Comparison of ENCODE assay signal across 28 cellular contexts in genomic region chr5:168822248-168822744, GRCh38.
A peak's percentile ranks its signal among the peaks of the same experiment; 100 is the strongest.
DNase-seq lines count a peak whose midpoint lies in the region; ATAC-seq, FAIRE-seq and TF ChIP-seq lines count a peak whose summit lies in the region.
"Had no signal": no experiment of that assay in that cellular context is flagged by ENCODE, and none has a peak within 500 bp of the region (broad histone marks: within the 10 kb centered on the region; RNA-seq: fewer than 3 reads in every experiment).

No MANE protein-coding gene starts in this region.

- H3K9me3 ChIP-seq in heart left ventricle (no peaks in the 10 kb centered on the region), HepG2 (ENCODE audit: low read length) (no peaks in the 10 kb centered on the region)
- H3K9me3 ChIP-seq: Caco-2, ovary had no signal

- no peak overlapping the region for H3K4me2 ChIP-seq in HepG2 (ENCODE audit: low read depth, low read length)

- H3K27ac ChIP-seq in heart left ventricle = peak overlapping the region in 1 of 12 donors; percentile 5
- no peak overlapping the region for H3K27ac ChIP-seq in HepG2 (ENCODE audit: extremely low read length, insufficient read depth, low read length)
- H3K27ac ChIP-seq: C4-2B, ovary had no signal

- H3K36me3 ChIP-seq in heart left ventricle (no peaks in the 10 kb centered on the region), HepG2 (replicated peaks in 1 of 2; ENCODE audit: control insufficient read depth in 1 of 2, insufficient read depth in 2 of 2, low read length in 2 of 2) (no peaks in the 10 kb centered on the region)
- H3K36me3 ChIP-seq: ovary had no signal

- CTCF ChIA-PET in HepG2 (lab: Yijun Ruan, JAX; ENCODE audit: low intra/inter-chr PET ratio, low total read pairs) = no interaction called here

- H3K79me2 ChIP-seq in HepG2 (ENCODE audit: insufficient read depth, low read length) = no peaks in the 10 kb centered on the region

- TF ChIP-seq RAD21 in HepG2 (CRISPR knock-in tag; IDR thresholded peaks at IDR 0.05) = no peak

- H3K4me1 ChIP-seq in heart left ventricle (peaks cover 0 to 33% (median 5%) of the 10 kb centered on the region in 12 donors), HepG2 (ENCODE audit: insufficient read depth, low read length) (no peaks in the 10 kb centered on the region)
- H3K4me1 ChIP-seq: Caco-2 had no signal

- DNase-seq in activated naive CD4-positive, alpha-beta T cell treated with anti-CD3 and anti-CD28 coated beads, Interleukin-2, amount 50 U/mL, for 72 hours (ENCODE audit: low spot score in 2 of 2) = no peak
- no peak for DNase-seq in activated naive CD4-positive, alpha-beta T cell treated with Interleukin-2 at 50 U/mL for 16 hours
- DNase-seq in heart left ventricle (peak in 2 of 5 donors; percentile 29 to 38), HepG2 (ENCODE audit: low spot score) (no peak), AG08396 (ENCODE audit: low spot score) (no peak)
- no peak for DNase-seq in stimulated activated naive CD8-positive, alpha-beta T cell treated with anti-CD3 and anti-CD28 coated beads, Interleukin-15, amount 100 ng/mL, for 72 hours
- DNase-seq: activated naive CD4-positive, alpha-beta T cell treated with anti-CD3 and anti-CD28 coated beads, Interleukin-2, amount 10 ng/mL, durations not matched to agents 7 days and 5 days; anterior cingulate cortex; Caco-2; DMS79; effector memory CD4-positive, alpha-beta T cell; GDM1; glutamatergic neuron; kidney; NCI-H1105; NCI-H187 treated with DMSO at 0.1 percent for 48 hours; NCI-H524 treated with DMSO at 0.1 percent for 48 hours; retina; SHP77 treated with DMSO at 0.1 percent for 48 hours; stimulated activated CD4-positive, alpha-beta T cell treated with anti-CD3 and anti-CD28 coated beads, Interleukin-12 subunit alpha, Interleukin-12 subunit beta, amount 100 ng/mL, for 4 hours; stimulated activated CD4-positive, alpha-beta T cell treated with anti-CD3 and anti-CD28 coated beads, Interleukin-4, amount 100 ng/mL, for 1 hour; SW 1271 had no signal

- no peaks in the 10 kb centered on the region for H4K20me1 ChIP-seq in HepG2 (ENCODE audit: insufficient read depth, low read length)

- in situ Hi-C loops in HepG2 (cut with HindIII; ENCODE audit: extremely low pct_ligation_motif_present, low pct_unique_long_range_greater_than_20kb) = no loop called here

- BruUV-seq in HepG2 (replicated peaks; lab: Mats Ljungman, UMichigan) = no TSS peak

- ATAC-seq in activated naive CD4-positive, alpha-beta T cell treated with anti-CD3 and anti-CD28 coated beads, Interleukin-2, amount 50 U/mL, for 72 hours = peak; percentile 57 to 64
- ATAC-seq in HG03342 (IDR thresholded peaks at IDR 0.05; ENCODE audit: unreplicated experiment) (peak; percentile 50), heart left ventricle (peak; percentile 66 to 84 (median 82)), HepG2 (no peak)
- peak; percentile 52 for ATAC-seq in stimulated activated naive CD8-positive, alpha-beta T cell treated with anti-CD3 and anti-CD28 coated beads, Interleukin-15, amount 100 ng/mL, for 72 hours

- POLR2A ChIA-PET in HepG2 (lab: Yijun Ruan, JAX) = no interaction called here

- no peak for FAIRE-seq in HepG2 (lab: Jason Lieb, UNC)
- FAIRE-seq: bronchial epithelial cell, colon, kidney, urothelium cell line had no signal

- H3K4me3 ChIP-seq in heart left ventricle = no peak overlapping the region
- no peak overlapping the region for H3K4me3 ChIP-seq in HepG2 (replicated peaks in 1 of 3; ENCODE audit: insufficient read depth in 1 of 3, low read depth in 2 of 3, low read length in 3 of 3)
- H3K4me3 ChIP-seq: ovary had no signal

- WGBS in heart left ventricle, 4 donors = 48 to 53% (median 50%) methylated on average over 4 of the region's 4 CpGs
- 2% methylated on average over 4 of the region's 4 CpGs for WGBS in HepG2 (ENCODE audit: low lambda C conversion rate)

- TF ChIP-seq EP300 in HepG2 (IDR thresholded peaks at IDR 0.05; ENCODE audit: low read depth in 2 of 2, low read length in 2 of 2) (no peak), HepG2 (CRISPR knock-in tag; IDR thresholded peaks at IDR 0.05; ENCODE audit: borderline replicate concordance) (no peak)

- H2AFZ ChIP-seq in HepG2 (ENCODE audit: low read length) = no peak overlapping the region

- H3K4me1 Mint-ChIP-seq in stimulated activated naive CD8-positive, alpha-beta T cell treated with anti-CD3 and anti-CD28 coated beads, Interleukin-15, amount 100 ng/mL, for 72 hours = peaks cover 25% of the 10 kb centered on the region
- H3K4me1 Mint-ChIP-seq: activated naive CD4-positive, alpha-beta T cell treated with anti-CD3 and anti-CD28 coated beads, Interleukin-2, amount 10 ng/mL, durations not matched to agents 7 days and 5 days had no signal

- intact Hi-C loops in heart left ventricle (cut with DNase I) (no loop called here), HepG2 (cut with micrococcal nuclease; ENCODE audit: unreplicated experiment) (no loop called here)

- H3K36me3 Mint-ChIP-seq in activated naive CD4-positive, alpha-beta T cell treated with anti-CD3 and anti-CD28 coated beads, Interleukin-2, amount 50 U/mL, for 72 hours = peaks cover 4 to 5% of the 10 kb centered on the region in 2 donors
- H3K36me3 Mint-ChIP-seq: activated naive CD4-positive, alpha-beta T cell treated with anti-CD3 and anti-CD28 coated beads, Interleukin-2, amount 10 ng/mL, durations not matched to agents 7 days and 5 days had no signal

- no peaks in the 10 kb centered on the region for H3K27me3 ChIP-seq in heart left ventricle
- peaks cover 0 to 50% of the 10 kb centered on the region in 2 experiments; a peak in 3 of 5 replicates for H3K27me3 ChIP-seq in HepG2 (ENCODE audit: control insufficient read depth in 1 of 2, insufficient read depth in 2 of 2, low read length in 2 of 2)
- H3K27me3 ChIP-seq: ovary had no signal

- H3K4me3 Mint-ChIP-seq in stimulated activated naive CD8-positive, alpha-beta T cell treated with anti-CD3 and anti-CD28 coated beads, Interleukin-15, amount 100 ng/mL, for 72 hours = no peak overlapping the region
- H3K4me3 Mint-ChIP-seq: activated naive CD4-positive, alpha-beta T cell treated with anti-CD3 and anti-CD28 coated beads, Interleukin-2, amount 10 ng/mL, durations not matched to agents 7 days and 5 days had no signal

- peak overlapping the region; percentile 79 to 88 for H3K27ac Mint-ChIP-seq in activated naive CD4-positive, alpha-beta T cell treated with anti-CD3 and anti-CD28 coated beads, Interleukin-2, amount 50 U/mL, for 72 hours
- H3K27ac Mint-ChIP-seq in stimulated activated naive CD8-positive, alpha-beta T cell treated with anti-CD3 and anti-CD28 coated beads, Interleukin-15, amount 100 ng/mL, for 72 hours = peak overlapping the region; percentile 54 to 83
- H3K27ac Mint-ChIP-seq: activated naive CD4-positive, alpha-beta T cell treated with anti-CD3 and anti-CD28 coated beads, Interleukin-2, amount 10 ng/mL, durations not matched to agents 7 days and 5 days had no signal

- TF ChIP-seq POLR2A in heart left ventricle (IDR thresholded peaks at IDR 0.05) = no peak
- TF ChIP-seq POLR2A in HepG2 (IDR thresholded peaks at IDR 0.05; ENCODE audit: insufficient read depth in 1 of 2, low read depth in 2 of 2, low read length in 2 of 2) = no peak

- H3K9ac ChIP-seq in HepG2 (ENCODE audit: insufficient read depth, low read depth, low read length) = no peak overlapping the region

- peaks cover 19% of the 10 kb centered on the region for H3K27me3 Mint-ChIP-seq in stimulated activated naive CD8-positive, alpha-beta T cell treated with anti-CD3 and anti-CD28 coated beads, Interleukin-15, amount 100 ng/mL, for 72 hours

- no peaks in the 10 kb centered on the region for H3K9me3 Mint-ChIP-seq in activated naive CD4-positive, alpha-beta T cell treated with anti-CD3 and anti-CD28 coated beads, Interleukin-2, amount 50 U/mL, for 72 hours
- no peaks in the 10 kb centered on the region for H3K9me3 Mint-ChIP-seq in stimulated activated naive CD8-positive, alpha-beta T cell treated with anti-CD3 and anti-CD28 coated beads, Interleukin-15, amount 100 ng/mL, for 72 hours
- H3K9me3 Mint-ChIP-seq: activated naive CD4-positive, alpha-beta T cell treated with anti-CD3 and anti-CD28 coated beads, Interleukin-2, amount 10 ng/mL, durations not matched to agents 7 days and 5 days had no signal

- no peak for TF ChIP-seq CTCF in heart left ventricle (IDR thresholded peaks at IDR 0.05)
- TF ChIP-seq CTCF in HepG2 (CRISPR knock-in tag; IDR thresholded peaks at IDR 0.05) = no peak

TF ChIP-seq in HepG2, 621 proteins besides CTCF, POLR2A, EP300 and RAD21 (continues in another document):
- TF ChIP-seq ATF7 (IDR thresholded peaks at IDR 0.05) = no peak
- no peak for TF ChIP-seq ATF7 (CRISPR knock-in tag; IDR thresholded peaks at IDR 0.05)
- TF ChIP-seq MEIS2 (CRISPR knock-in tag; IDR thresholded peaks at IDR 0.05) = no peak
- no peak for TF ChIP-seq ZNF556 (CRISPR knock-in tag; IDR thresholded peaks at IDR 0.05; ENCODE audit: borderline replicate concordance)
- TF ChIP-seq, protein P1, sequence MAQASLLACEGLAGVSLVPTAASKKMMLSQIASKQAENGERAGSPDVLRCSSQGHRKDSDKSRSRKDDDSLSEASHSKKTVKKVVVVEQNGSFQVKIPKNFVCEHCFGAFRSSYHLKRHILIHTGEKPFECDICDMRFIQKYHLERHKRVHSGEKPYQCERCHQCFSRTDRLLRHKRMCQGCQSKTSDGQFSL (CRISPR knock-in tag; IDR thresholded peaks at IDR 0.05) = no peak
- no peak for TF ChIP-seq SRSF1 (optimal IDR thresholded peaks at IDR 0.05; ENCODE audit: low read depth, low read length)
- no peak for TF ChIP-seq ZNF337 (CRISPR knock-in tag; IDR thresholded peaks at IDR 0.05; ENCODE audit: borderline replicate concordance, low read depth)
- no peak for TF ChIP-seq ARID3A (IDR thresholded peaks at IDR 0.05; ENCODE audit: low read depth, low read length)
- TF ChIP-seq SUZ12 (IDR thresholded peaks at IDR 0.05; ENCODE audit: low read depth, low read length) = no peak
- TF ChIP-seq HNRNPLL (IDR thresholded peaks at IDR 0.05; ENCODE audit: low read depth, low read length, poor library complexity, severe bottlenecking) = no peak
